8 cellular contexts compared by ENCODE assay signal in genomic region chr13:32246468-32246867, GRCh38.
A peak's percentile ranks its signal among the peaks of the same experiment; 100 is the strongest.
DNase-seq lines count a peak whose midpoint lies in the region; ATAC-seq and TF ChIP-seq lines count a peak whose summit lies in the region.

No MANE protein-coding gene starts in this region.

- ATAC-seq in GM21526 (IDR thresholded peaks at IDR 0.05; ENCODE audit: low FRiP score, unreplicated experiment) (peak; percentile 49), lower lobe of right lung (peak; percentile 92)

- H3K27me3 ChIP-seq in colonic mucosa (no peaks in the 10 kb centered on the region), lower lobe of right lung (ENCODE audit: low read depth) (no peaks in the 10 kb centered on the region)

- H3K9me3 Mint-ChIP-seq in stimulated activated naive CD8-positive, alpha-beta T cell treated with anti-CD3 and anti-CD28 coated beads, Interleukin-15, Interleukin-2, amounts not matched to agents 100 ng/mL and 50 ng/mL, for 24 hours, result no peaks in the 10 kb centered on the region

- intact Hi-C loops in colonic mucosa (cut with DNase I) (loop anchor here (5.0 to 10.0 kb wide), 2 partner anchors 66 to 232 kb away; no protein-coding TSS in a partner anchor), lower lobe of right lung (cut with DNase I) (no loop called here)

- TF ChIP-seq CTCF in colonic mucosa (IDR thresholded peaks at IDR 0.05) (peak; percentile 51), lower lobe of right lung (IDR thresholded peaks at IDR 0.05) (peak; percentile 82)

- no peaks in the 10 kb centered on the region for H3K36me3 Mint-ChIP-seq in stimulated activated naive CD8-positive, alpha-beta T cell treated with anti-CD3 and anti-CD28 coated beads, Interleukin-15, Interleukin-2, amounts not matched to agents 100 ng/mL and 50 ng/mL, for 24 hours (ENCODE audit: low read depth)

- H3K4me1 ChIP-seq in colonic mucosa (no peaks in the 10 kb centered on the region), lower lobe of right lung (peaks cover 13% of the 10 kb centered on the region)

- H3K27ac ChIP-seq in colonic mucosa (no peak overlapping the region), lower lobe of right lung (no peak overlapping the region)

- peak overlapping the region; percentile 0 for H3K27ac Mint-ChIP-seq in stimulated activated naive CD8-positive, alpha-beta T cell treated with anti-CD3 and anti-CD28 coated beads, Interleukin-15, Interleukin-2, amounts not matched to agents 100 ng/mL and 50 ng/mL, for 24 hours

- H3K36me3 ChIP-seq in colonic mucosa, result no peaks in the 10 kb centered on the region
- peaks cover 6% of the 10 kb centered on the region for H3K36me3 ChIP-seq in lower lobe of right lung

- H3K9me3 ChIP-seq in colonic mucosa, result no peaks in the 10 kb centered on the region
- H3K9me3 ChIP-seq in lower lobe of right lung, result no peaks in the 10 kb centered on the region

- no peak overlapping the region for H3K4me3 Mint-ChIP-seq in stimulated activated naive CD8-positive, alpha-beta T cell treated with anti-CD3 and anti-CD28 coated beads, Interleukin-15, Interleukin-2, amounts not matched to agents 100 ng/mL and 50 ng/mL, for 24 hours

- H3K4me1 Mint-ChIP-seq in stimulated activated naive CD8-positive, alpha-beta T cell treated with anti-CD3 and anti-CD28 coated beads, Interleukin-15, Interleukin-2, amounts not matched to agents 100 ng/mL and 50 ng/mL, for 24 hours (ENCODE audit: low read depth), result no peaks in the 10 kb centered on the region

- no peak overlapping the region for H3K9ac ChIP-seq in colonic mucosa (ENCODE audit: low read depth in 2 of 2, low read length in 2 of 2)

- DNase-seq in NCI-H526 (lab: John Stamatoyannopoulos, UW), result peak; percentile 18 to 74
- DNase-seq in NCI-H526 treated with DMSO at 0.1 percent for 48 hours (lab: John Stamatoyannopoulos, UW), result no peak
- DNase-seq in HUDEP-2 (lab: John Stamatoyannopoulos, UW; ENCODE audit: unreplicated experiment in 76 of 76), result peak in 59 of 76 experiments; percentile 1 to 80 (median 30)
- DNase-seq in SW480 (ENCODE audit: low spot score), result peak; percentile 56
- peak; percentile 63 for DNase-seq in colonic mucosa
- peak; percentile 57 for DNase-seq in lower lobe of right lung

- H3K4me3 ChIP-seq in colonic mucosa, result no peak overlapping the region
- no peak overlapping the region for H3K4me3 ChIP-seq in lower lobe of right lung

- H3K27me3 Mint-ChIP-seq in stimulated activated naive CD8-positive, alpha-beta T cell treated with anti-CD3 and anti-CD28 coated beads, Interleukin-15, Interleukin-2, amounts not matched to agents 100 ng/mL and 50 ng/mL, for 24 hours, result no peaks in the 10 kb centered on the region
